ENCODE assay signal across 2 cellular contexts in the genomic region with DNA sequence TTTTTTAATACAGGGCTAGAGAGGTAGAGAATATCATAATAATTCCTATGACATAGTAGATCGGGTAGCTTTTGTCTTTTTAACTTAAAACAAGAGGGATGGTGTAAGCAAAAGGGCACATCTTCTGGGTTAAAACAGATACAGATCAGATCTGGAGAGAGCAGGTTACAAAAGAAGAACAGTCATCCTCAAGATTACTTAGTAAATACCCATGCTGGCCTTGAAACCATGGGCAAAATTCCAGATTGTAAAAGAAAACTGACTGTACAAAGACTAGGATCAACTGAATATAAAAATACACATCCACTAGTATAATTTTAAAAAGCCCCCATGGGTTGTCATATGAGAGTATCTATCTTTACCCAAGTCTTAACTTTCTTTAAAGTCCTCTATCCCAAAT.
TF ChIP-seq lines count a peak whose summit lies in the region.

No MANE protein-coding gene starts in this region.

TF ChIP-seq in A549, 52 proteins besides CTCF, POLR2A, EP300 and RAD21:
- TF ChIP-seq ZFP36 (IDR thresholded peaks at IDR 0.05; ENCODE audit: borderline replicate concordance, partially characterized antibody) = no peak
- TF ChIP-seq, protein P1, sequence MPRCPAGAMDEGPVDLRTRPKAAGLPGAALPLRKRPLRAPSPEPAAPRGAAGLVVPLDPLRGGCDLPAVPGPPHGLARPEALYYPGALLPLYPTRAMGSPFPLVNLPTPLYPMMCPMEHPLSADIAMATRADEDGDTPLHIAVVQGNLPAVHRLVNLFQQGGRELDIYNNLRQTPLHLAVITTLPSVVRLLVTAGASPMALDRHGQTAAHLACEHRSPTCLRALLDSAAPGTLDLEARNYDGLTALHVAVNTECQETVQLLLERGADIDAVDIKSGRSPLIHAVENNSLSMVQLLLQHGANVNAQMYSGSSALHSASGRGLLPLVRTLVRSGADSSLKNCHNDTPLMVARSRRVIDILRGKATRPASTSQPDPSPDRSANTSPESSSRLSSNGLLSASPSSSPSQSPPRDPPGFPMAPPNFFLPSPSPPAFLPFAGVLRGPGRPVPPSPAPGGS (IDR thresholded peaks at IDR 0.05) = no peak
- no peak for TF ChIP-seq HOXA7 (CRISPR knock-in tag; IDR thresholded peaks at IDR 0.05)
- TF ChIP-seq FOXS1 (CRISPR knock-in tag; IDR thresholded peaks at IDR 0.05) = no peak
- TF ChIP-seq FOSB (CRISPR knock-in tag; IDR thresholded peaks at IDR 0.05) = no peak
- no peak for TF ChIP-seq NPAS2 (CRISPR knock-in tag; IDR thresholded peaks at IDR 0.05; ENCODE audit: borderline replicate concordance)
- TF ChIP-seq, protein P2, sequence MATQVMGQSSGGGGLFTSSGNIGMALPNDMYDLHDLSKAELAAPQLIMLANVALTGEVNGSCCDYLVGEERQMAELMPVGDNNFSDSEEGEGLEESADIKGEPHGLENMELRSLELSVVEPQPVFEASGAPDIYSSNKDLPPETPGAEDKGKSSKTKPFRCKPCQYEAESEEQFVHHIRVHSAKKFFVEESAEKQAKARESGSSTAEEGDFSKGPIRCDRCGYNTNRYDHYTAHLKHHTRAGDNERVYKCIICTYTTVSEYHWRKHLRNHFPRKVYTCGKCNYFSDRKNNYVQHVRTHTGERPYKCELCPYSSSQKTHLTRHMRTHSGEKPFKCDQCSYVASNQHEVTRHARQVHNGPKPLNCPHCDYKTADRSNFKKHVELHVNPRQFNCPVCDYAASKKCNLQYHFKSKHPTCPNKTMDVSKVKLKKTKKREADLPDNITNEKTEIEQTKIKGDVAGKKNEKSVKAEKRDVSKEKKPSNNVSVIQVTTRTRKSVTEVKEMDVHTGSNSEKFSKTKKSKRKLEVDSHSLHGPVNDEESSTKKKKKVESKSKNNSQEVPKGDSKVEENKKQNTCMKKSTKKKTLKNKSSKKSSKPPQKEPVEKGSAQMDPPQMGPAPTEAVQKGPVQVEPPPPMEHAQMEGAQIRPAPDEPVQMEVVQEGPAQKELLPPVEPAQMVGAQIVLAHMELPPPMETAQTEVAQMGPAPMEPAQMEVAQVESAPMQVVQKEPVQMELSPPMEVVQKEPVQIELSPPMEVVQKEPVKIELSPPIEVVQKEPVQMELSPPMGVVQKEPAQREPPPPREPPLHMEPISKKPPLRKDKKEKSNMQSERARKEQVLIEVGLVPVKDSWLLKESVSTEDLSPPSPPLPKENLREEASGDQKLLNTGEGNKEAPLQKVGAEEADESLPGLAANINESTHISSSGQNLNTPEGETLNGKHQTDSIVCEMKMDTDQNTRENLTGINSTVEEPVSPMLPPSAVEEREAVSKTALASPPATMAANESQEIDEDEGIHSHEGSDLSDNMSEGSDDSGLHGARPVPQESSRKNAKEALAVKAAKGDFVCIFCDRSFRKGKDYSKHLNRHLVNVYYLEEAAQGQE (IDR thresholded peaks at IDR 0.05) = no peak
- no peak for TF ChIP-seq JUN (IDR thresholded peaks at IDR 0.05)
- TF ChIP-seq PHF8 (IDR thresholded peaks at IDR 0.05; ENCODE audit: borderline replicate concordance, low read depth) = no peak
- TF ChIP-seq HDAC2 (IDR thresholded peaks at IDR 0.05) = no peak
- no peak for TF ChIP-seq JUNB (IDR thresholded peaks at IDR 0.05)
- TF ChIP-seq NR3C1 (IDR thresholded peaks at IDR 0.05) = no peak
- no peak for TF ChIP-seq ZSCAN20 (CRISPR knock-in tag; IDR thresholded peaks at IDR 0.05)
- no peak for TF ChIP-seq ZC3H11A (IDR thresholded peaks at IDR 0.05)
- TF ChIP-seq KDM5A (IDR thresholded peaks at IDR 0.05) = no peak
- TF ChIP-seq, protein P3, sequence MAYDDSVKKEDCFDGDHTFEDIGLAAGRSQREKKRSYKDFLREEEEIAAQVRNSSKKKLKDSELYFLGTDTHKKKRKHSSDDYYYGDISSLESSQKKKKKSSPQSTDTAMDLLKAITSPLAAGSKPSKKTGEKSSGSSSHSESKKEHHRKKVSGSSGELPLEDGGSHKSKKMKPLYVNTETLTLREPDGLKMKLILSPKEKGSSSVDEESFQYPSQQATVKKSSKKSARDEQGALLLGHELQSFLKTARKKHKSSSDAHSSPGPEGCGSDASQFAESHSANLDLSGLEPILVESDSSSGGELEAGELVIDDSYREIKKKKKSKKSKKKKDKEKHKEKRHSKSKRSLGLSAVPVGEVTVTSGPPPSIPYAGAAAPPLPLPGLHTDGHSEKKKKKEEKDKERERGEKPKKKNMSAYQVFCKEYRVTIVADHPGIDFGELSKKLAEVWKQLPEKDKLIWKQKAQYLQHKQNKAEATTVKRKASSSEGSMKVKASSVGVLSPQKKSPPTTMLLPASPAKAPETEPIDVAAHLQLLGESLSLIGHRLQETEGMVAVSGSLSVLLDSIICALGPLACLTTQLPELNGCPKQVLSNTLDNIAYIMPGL (CRISPR knock-in tag; IDR thresholded peaks at IDR 0.05; ENCODE audit: borderline replicate concordance) = no peak
- no peak for TF ChIP-seq CEBPB (IDR thresholded peaks at IDR 0.05)

TF ChIP-seq in WTC11, 78 proteins besides CTCF, POLR2A, EP300 and RAD21:
- TF ChIP-seq, protein P4, sequence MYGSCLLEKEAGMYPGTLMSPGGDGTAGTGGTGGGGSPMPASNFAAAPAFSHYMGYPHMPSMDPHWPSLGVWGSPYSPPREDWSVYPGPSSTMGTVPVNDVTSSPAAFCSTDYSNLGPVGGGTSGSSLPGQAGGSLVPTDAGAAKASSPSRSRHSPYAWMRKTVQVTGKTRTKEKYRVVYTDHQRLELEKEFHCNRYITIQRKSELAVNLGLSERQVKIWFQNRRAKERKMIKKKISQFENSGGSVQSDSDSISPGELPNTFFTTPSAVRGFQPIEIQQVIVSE (CRISPR knock-in tag; IDR thresholded peaks at IDR 0.05; ENCODE audit: borderline replicate concordance) = no peak
- no peak for TF ChIP-seq OVOL2 (CRISPR knock-in tag; IDR thresholded peaks at IDR 0.05; ENCODE audit: borderline replicate concordance)
- TF ChIP-seq, protein P5, sequence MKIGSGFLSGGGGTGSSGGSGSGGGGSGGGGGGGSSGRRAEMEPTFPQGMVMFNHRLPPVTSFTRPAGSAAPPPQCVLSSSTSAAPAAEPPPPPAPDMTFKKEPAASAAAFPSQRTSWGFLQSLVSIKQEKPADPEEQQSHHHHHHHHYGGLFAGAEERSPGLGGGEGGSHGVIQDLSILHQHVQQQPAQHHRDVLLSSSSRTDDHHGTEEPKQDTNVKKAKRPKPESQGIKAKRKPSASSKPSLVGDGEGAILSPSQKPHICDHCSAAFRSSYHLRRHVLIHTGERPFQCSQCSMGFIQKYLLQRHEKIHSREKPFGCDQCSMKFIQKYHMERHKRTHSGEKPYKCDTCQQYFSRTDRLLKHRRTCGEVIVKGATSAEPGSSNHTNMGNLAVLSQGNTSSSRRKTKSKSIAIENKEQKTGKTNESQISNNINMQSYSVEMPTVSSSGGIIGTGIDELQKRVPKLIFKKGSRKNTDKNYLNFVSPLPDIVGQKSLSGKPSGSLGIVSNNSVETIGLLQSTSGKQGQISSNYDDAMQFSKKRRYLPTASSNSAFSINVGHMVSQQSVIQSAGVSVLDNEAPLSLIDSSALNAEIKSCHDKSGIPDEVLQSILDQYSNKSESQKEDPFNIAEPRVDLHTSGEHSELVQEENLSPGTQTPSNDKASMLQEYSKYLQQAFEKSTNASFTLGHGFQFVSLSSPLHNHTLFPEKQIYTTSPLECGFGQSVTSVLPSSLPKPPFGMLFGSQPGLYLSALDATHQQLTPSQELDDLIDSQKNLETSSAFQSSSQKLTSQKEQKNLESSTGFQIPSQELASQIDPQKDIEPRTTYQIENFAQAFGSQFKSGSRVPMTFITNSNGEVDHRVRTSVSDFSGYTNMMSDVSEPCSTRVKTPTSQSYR (CRISPR knock-in tag; IDR thresholded peaks at IDR 0.05) = no peak
- no peak for TF ChIP-seq EMX1 (CRISPR knock-in tag; IDR thresholded peaks at IDR 0.05)
- no peak for TF ChIP-seq ZNF396 (CRISPR knock-in tag; IDR thresholded peaks at IDR 0.05; ENCODE audit: borderline replicate concordance)
- TF ChIP-seq, protein P6, sequence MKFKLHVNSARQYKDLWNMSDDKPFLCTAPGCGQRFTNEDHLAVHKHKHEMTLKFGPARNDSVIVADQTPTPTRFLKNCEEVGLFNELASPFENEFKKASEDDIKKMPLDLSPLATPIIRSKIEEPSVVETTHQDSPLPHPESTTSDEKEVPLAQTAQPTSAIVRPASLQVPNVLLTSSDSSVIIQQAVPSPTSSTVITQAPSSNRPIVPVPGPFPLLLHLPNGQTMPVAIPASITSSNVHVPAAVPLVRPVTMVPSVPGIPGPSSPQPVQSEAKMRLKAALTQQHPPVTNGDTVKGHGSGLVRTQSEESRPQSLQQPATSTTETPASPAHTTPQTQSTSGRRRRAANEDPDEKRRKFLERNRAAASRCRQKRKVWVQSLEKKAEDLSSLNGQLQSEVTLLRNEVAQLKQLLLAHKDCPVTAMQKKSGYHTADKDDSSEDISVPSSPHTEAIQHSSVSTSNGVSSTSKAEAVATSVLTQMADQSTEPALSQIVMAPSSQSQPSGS (CRISPR knock-in tag; IDR thresholded peaks at IDR 0.05; ENCODE audit: borderline replicate concordance, low read depth) = no peak
- TF ChIP-seq, protein P7, sequence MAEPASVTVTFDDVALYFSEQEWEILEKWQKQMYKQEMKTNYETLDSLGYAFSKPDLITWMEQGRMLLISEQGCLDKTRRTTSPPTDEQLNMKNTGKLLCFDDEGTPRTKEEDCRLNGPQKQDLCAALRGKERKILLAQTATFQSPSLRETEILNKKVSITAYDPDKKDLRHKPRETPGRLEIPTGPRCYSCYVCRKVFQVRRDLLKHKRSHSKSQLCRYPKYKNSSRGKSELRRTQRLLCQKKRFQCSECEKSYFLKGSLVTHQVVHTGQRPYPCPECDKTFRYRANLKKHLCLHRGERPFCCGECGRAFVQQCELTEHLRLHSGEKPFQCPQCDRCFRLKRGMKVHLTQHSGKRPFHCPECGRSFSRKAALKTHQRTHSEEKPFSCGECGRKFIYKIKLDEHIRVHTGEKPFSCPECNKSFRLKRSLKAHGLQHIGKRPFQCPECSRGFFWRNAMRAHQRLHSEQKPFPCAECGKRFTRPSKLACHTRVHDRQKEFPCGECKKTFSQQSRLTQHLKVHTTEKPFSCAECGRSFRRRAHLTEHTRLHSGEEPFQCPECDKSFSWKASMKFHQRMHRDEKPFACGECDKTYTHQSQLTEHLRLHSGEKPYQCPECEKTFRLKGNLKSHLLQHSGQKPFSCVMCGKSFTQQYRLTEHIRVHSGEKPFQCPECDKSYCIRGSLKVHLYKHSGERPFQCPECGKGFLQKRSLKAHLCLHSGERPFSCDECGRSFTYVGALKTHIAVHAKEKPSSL (CRISPR knock-in tag; conservative IDR thresholded peaks at IDR 0.05) = no peak
- no peak for TF ChIP-seq KAT7 (CRISPR knock-in tag; IDR thresholded peaks at IDR 0.05; ENCODE audit: borderline replicate concordance)
- TF ChIP-seq GABPB1 (CRISPR knock-in tag; IDR thresholded peaks at IDR 0.05) = no peak
- no peak for TF ChIP-seq ELF4 (CRISPR knock-in tag; IDR thresholded peaks at IDR 0.05; ENCODE audit: low read depth)
- TF ChIP-seq, protein P8, sequence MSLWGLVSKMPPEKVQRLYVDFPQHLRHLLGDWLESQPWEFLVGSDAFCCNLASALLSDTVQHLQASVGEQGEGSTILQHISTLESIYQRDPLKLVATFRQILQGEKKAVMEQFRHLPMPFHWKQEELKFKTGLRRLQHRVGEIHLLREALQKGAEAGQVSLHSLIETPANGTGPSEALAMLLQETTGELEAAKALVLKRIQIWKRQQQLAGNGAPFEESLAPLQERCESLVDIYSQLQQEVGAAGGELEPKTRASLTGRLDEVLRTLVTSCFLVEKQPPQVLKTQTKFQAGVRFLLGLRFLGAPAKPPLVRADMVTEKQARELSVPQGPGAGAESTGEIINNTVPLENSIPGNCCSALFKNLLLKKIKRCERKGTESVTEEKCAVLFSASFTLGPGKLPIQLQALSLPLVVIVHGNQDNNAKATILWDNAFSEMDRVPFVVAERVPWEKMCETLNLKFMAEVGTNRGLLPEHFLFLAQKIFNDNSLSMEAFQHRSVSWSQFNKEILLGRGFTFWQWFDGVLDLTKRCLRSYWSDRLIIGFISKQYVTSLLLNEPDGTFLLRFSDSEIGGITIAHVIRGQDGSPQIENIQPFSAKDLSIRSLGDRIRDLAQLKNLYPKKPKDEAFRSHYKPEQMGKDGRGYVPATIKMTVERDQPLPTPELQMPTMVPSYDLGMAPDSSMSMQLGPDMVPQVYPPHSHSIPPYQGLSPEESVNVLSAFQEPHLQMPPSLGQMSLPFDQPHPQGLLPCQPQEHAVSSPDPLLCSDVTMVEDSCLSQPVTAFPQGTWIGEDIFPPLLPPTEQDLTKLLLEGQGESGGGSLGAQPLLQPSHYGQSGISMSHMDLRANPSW (CRISPR knock-in tag; conservative IDR thresholded peaks at IDR 0.05; ENCODE audit: low read depth) = no peak
